Comparison of ENCODE assay signal across 7 cellular contexts in genomic region chr4:182839256-182839655, GRCh38.
"Had no signal": no experiment of that assay in that cellular context is flagged by ENCODE, and none has a peak within 500 bp of the region (broad histone marks: within the 10 kb centered on the region; RNA-seq: fewer than 3 reads in every experiment).

No MANE protein-coding gene starts in this region.

- DNase-seq: IMR-90, KBM-7, KG1 had no signal

- H3K4me3 ChIP-seq: K562 had no signal

- H3K9ac ChIP-seq: KMS-11 had no signal

- H3K4me2 ChIP-seq: KMS-11 had no signal

- H3K27ac ChIP-seq: HL-60, KMS-11 had no signal

- ATAC-seq: HepG2, K562 had no signal
